In genomic region chr3:51944541-51945021, GRCh38 we compare ENCODE assay signal across 19 cellular contexts. TPM values are rescaled to one million over a fixed set of nuclear protein-coding genes. Genes with fewer than 3 reads are reported as not detected.
"Had no signal": no experiment of that assay in that cellular context is flagged by ENCODE, and none has a peak within 500 bp of the region (broad histone marks: within the 10 kb centered on the region; RNA-seq: fewer than 3 reads in every experiment).

No MANE protein-coding gene starts in this region.

- ATAC-seq: body of pancreas; foreskin keratinocyte; pancreas; stimulated activated naive B cell treated with anti-CD40 and anti-IgM and Interleukin-4, amounts not matched to agents 10 μg/mL and 1 μg/mL and 100 μg/mL, for 72 hours had no signal

- H3K4me3 Mint-ChIP-seq: activated naive CD4-positive, alpha-beta T cell treated with anti-CD3 and anti-CD28 coated beads, Interleukin-2, amount 50 U/mL, for 24 hours had no signal

- H3K9me3 Mint-ChIP-seq: activated naive CD4-positive, alpha-beta T cell treated with anti-CD3 and anti-CD28 coated beads, Interleukin-2, amount 50 U/mL, for 24 hours; activated T-helper 2 cell treated with anti-CD3 and anti-CD28 coated beads, Interferon-gamma antibody, Interleukin-2, Interleukin-4, amounts not matched to agents 10 μg/mL and 5 μg/mL and 100 μg/mL, durations not matched to agents 14 hours and 24 hours and 36 hours; stimulated activated naive B cell treated with anti-CD40 and anti-IgM and Interleukin-4, amounts not matched to agents 10 μg/mL and 1 μg/mL and 100 μg/mL, for 72 hours had no signal

- H3K27ac Mint-ChIP-seq: activated naive CD4-positive, alpha-beta T cell treated with anti-CD3 and anti-CD28 coated beads, Interleukin-2, amount 50 U/mL, for 24 hours had no signal

- DNase-seq: amniotic stem cell; central memory CD4-positive, alpha-beta T cell; colonic mucosa; effector CD8-positive, alpha-beta T cell; foreskin keratinocyte; glutamatergic neuron; hypothalamus; kidney glomerular epithelial cell; stimulated activated CD4-positive, alpha-beta T cell treated with anti-CD3 and anti-CD28 coated beads, Interleukin-2, amount 100 ng/mL, for 48 hours; stimulated activated naive B cell treated with anti-CD40 and anti-IgM and Interleukin-4, amounts not matched to agents 10 μg/mL and 1 μg/mL and 100 μg/mL, for 72 hours had no signal

- H3K4me3 ChIP-seq: body of pancreas, colonic mucosa, pancreas, SJSA1, tibial artery had no signal

- H3K36me3 ChIP-seq: colonic mucosa, pancreas, SJSA1 had no signal

- H3K9me3 ChIP-seq: body of pancreas, colonic mucosa, pancreas, SJSA1, tibial artery had no signal

- H3K27ac ChIP-seq: body of pancreas, colonic mucosa, foreskin keratinocyte, pancreas, SJSA1, tibial artery had no signal

- H3K27me3 Mint-ChIP-seq: activated naive CD4-positive, alpha-beta T cell treated with anti-CD3 and anti-CD28 coated beads, Interleukin-2, amount 50 U/mL, for 24 hours; stimulated activated naive B cell treated with anti-CD40 and anti-IgM and Interleukin-4, amounts not matched to agents 10 μg/mL and 1 μg/mL and 100 μg/mL, for 72 hours had no signal

- H3K27me3 ChIP-seq: body of pancreas, colonic mucosa, foreskin keratinocyte, pancreas, SJSA1, tibial artery had no signal

RNA-seq across cellular contexts. Expression of gene GPR62, which starts 10.6 kb away (rescaled TPM):
- total RNA-seq: activated T-helper 2 cell treated with anti-CD3 and anti-CD28 coated beads, Interferon-gamma antibody, Interleukin-2, Interleukin-4, amounts not matched to agents 10 μg/mL and 5 μg/mL and 100 μg/mL, durations not matched to agents 14 hours and 24 hours and 36 hours; body of pancreas; colonic mucosa; foreskin keratinocyte; lower leg skin; renal cortical epithelial cell; SJSA1 had no signal
- polyA plus RNA-seq: foreskin keratinocyte, neural cell had no signal
